In genomic region chr2:118077636-118078247, GRCh38 we compare ENCODE assay signal across 23 cellular contexts.
"Had no signal": no experiment of that assay in that cellular context is flagged by ENCODE, and none has a peak within 500 bp of the region (broad histone marks: within the 10 kb centered on the region; RNA-seq: fewer than 3 reads in every experiment).

No MANE protein-coding gene starts in this region.

- H3K4me3 Mint-ChIP-seq: endodermal cell, naive B cell, nephron had no signal

- H3K4me3 ChIP-seq: coronary artery, heart left ventricle, psoas muscle, sigmoid colon, skin epidermis, stomach, thoracic aorta, transverse colon had no signal

- H3K36me3 Mint-ChIP-seq: naive B cell had no signal

- H3K9me3 ChIP-seq: heart left ventricle, psoas muscle, sigmoid colon, stomach, thoracic aorta, transverse colon had no signal

- DNase-seq: effector CD4-positive, alpha-beta T cell; endodermal cell; erythroblast; heart left ventricle; hippocampal formation; left colon; mesendoderm; naive B cell; occipital lobe; psoas muscle; sigmoid colon; stimulated activated CD4-positive, alpha-beta T cell treated with anti-CD3 and anti-CD28 coated beads, Interleukin-12 subunit alpha, Interleukin-12 subunit beta, amount 100 ng/mL, for 4 hours; stimulated activated naive CD4-positive, alpha-beta T cell; stomach; substantia nigra; transverse colon had no signal

- H3K36me3 ChIP-seq: heart left ventricle, sigmoid colon, stomach, thoracic aorta, transverse colon had no signal

- H3K27me3 ChIP-seq: sigmoid colon had no signal

- H3K4me1 ChIP-seq: psoas muscle, sigmoid colon, stomach, transverse colon had no signal

- FAIRE-seq: endothelial cell of umbilical vein, frontal cortex, urothelium cell line had no signal

- H3K27ac Mint-ChIP-seq: endodermal cell, naive B cell, nephron had no signal

- H3K27ac ChIP-seq: coronary artery, heart left ventricle, psoas muscle, sigmoid colon, stomach, thoracic aorta, transverse colon had no signal

- H3K9me3 Mint-ChIP-seq: endodermal cell, naive B cell, nephron had no signal

- ATAC-seq: heart left ventricle, left colon, psoas muscle had no signal

- H3K4me1 Mint-ChIP-seq: naive B cell, nephron had no signal
